ENCODE assay signal across 23 cellular contexts in genomic region chr2:161147856-161148255, GRCh38.
DNase-seq lines count a peak whose midpoint lies in the region; ATAC-seq and TF ChIP-seq lines count a peak whose summit lies in the region.
"Had no signal": no experiment of that assay in that cellular context is flagged by ENCODE, and none has a peak within 500 bp of the region (broad histone marks: within the 10 kb centered on the region; RNA-seq: fewer than 3 reads in every experiment).

No MANE protein-coding gene starts in this region.

- no peak overlapping the region for H2AFZ ChIP-seq in OCI-LY3 (ENCODE audit: low read depth, low read length)
- H2AFZ ChIP-seq: parathyroid adenoma had no signal

- no peak for DNase-seq in NCI-H1694 treated with DMSO at 0.1 percent for 48 hours (lab: John Stamatoyannopoulos, UW)
- no peak for DNase-seq in AML-193 (lab: John Stamatoyannopoulos, UW)
- no peak for DNase-seq in NCI-H1417 (lab: John Stamatoyannopoulos, UW)
- no peak for DNase-seq in NCI-H1694 (lab: John Stamatoyannopoulos, UW)
- DNase-seq: activated CD4-positive, alpha-beta T cell treated with anti-CD3 and anti-CD28 coated beads, Interleukin-2, amount 10 ng/mL, durations not matched to agents 7 days and 5 days; activated naive CD4-positive, alpha-beta T cell treated with anti-CD3 and anti-CD28 coated beads, Interleukin-2, amount 50 U/mL, for 16 hours; activated T-cell treated with anti-CD3 and anti-CD28 coated beads for 4 hours; body of pancreas; COR-L47; cortex of kidney; foreskin keratinocyte; NCI-H2029; OCI-M1; stimulated activated CD4-positive, alpha-beta T cell treated with anti-CD3 and anti-CD28 coated beads, Interleukin-4, amount 100 ng/mL, for 24 hours; stimulated activated CD8-positive, alpha-beta memory T cell treated with anti-CD3 and anti-CD28 coated beads, Interleukin-4, amount 100 ng/mL, for 48 hours had no signal

- H3K4me3 ChIP-seq in OCI-LY3 (ENCODE audit: low read length) = no peak overlapping the region
- H3K4me3 ChIP-seq: body of pancreas, SJSA1, thoracic aorta had no signal

- H3K27ac ChIP-seq in OCI-LY3 (ENCODE audit: low read length) = peak overlapping the region; percentile 33
- H3K27ac ChIP-seq: body of pancreas, foreskin keratinocyte, parathyroid adenoma, SJSA1, thoracic aorta had no signal

- H3K9me3 ChIP-seq in OCI-LY3 (ENCODE audit: insufficient read depth, low read length) = peaks cover 48% of the 10 kb centered on the region

- ATAC-seq in GM18520 (IDR thresholded peaks at IDR 0.05; ENCODE audit: unreplicated experiment) = peak; percentile 64
- peak; percentile 53 for ATAC-seq in GM21423 (IDR thresholded peaks at IDR 0.05; ENCODE audit: unreplicated experiment)
- ATAC-seq in HG02973 (IDR thresholded peaks at IDR 0.05; ENCODE audit: unreplicated experiment) = peak; percentile 61
- ATAC-seq: body of pancreas, foreskin keratinocyte, HCT116 had no signal

- peaks cover 72% of the 10 kb centered on the region for H4K20me1 ChIP-seq in OCI-LY3 (ENCODE audit: insufficient read depth, low read length)

- H3K4me1 ChIP-seq in OCI-LY3 (ENCODE audit: low read length) = peaks cover 26% of the 10 kb centered on the region
- H3K4me1 ChIP-seq: body of pancreas, foreskin keratinocyte, parathyroid adenoma, SJSA1 had no signal

- no peak overlapping the region for H3K4me2 ChIP-seq in OCI-LY3 (ENCODE audit: low read length)

- TF ChIP-seq CTCF in OCI-LY3 (IDR thresholded peaks at IDR 0.05; ENCODE audit: low read depth, low read length) = no peak

- no peaks in the 10 kb centered on the region for H3K27me3 ChIP-seq in OCI-LY3 (ENCODE audit: low read depth, low read length)
- H3K27me3 ChIP-seq: body of pancreas, foreskin keratinocyte, SJSA1 had no signal

- peaks cover 66% of the 10 kb centered on the region for H3K36me3 ChIP-seq in OCI-LY3 (replicated peaks; ENCODE audit: low read depth, low read length)
- H3K36me3 ChIP-seq: SJSA1, thoracic aorta had no signal

- H3K79me2 ChIP-seq in OCI-LY3 (ENCODE audit: low read length) = peaks cover 99% of the 10 kb centered on the region
- H3K79me2 ChIP-seq: parathyroid adenoma had no signal

- no peak overlapping the region for H3K9ac ChIP-seq in OCI-LY3 (ENCODE audit: low read length)
- H3K9ac ChIP-seq: parathyroid adenoma had no signal
